ENCODE assay signal across 28 cellular contexts in the genomic region with DNA sequence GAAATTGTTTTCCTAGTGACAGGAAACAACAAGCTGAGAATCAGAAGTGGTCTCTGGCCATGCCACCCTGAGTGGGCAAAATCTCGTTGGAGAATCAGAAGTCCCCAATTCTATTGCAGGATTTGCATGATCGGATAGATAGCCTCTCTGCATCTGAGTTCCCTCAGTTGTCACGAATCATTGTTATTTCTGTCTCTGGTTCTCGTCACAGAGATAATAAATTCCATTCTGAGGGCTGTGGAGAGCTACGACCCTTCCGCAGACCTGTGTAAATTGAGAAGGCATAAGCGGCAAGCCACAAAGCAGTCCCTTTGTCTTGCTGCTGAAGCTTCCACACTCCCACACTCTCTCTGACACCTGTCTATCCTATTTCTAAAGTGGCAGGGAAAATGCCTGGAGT.
"Had no signal": no experiment of that assay in that cellular context is flagged by ENCODE, and none has a peak within 500 bp of the region (broad histone marks: within the 10 kb centered on the region; RNA-seq: fewer than 3 reads in every experiment).

No MANE protein-coding gene starts in this region.

- H3K4me3 ChIP-seq: dorsolateral prefrontal cortex, hepatocyte, left ventricle myocardium inferior, sigmoid colon, spleen, testis, uterus had no signal

- H3K27me3 Mint-ChIP-seq: activated CD4-positive, alpha-beta T cell treated with anti-CD3 and anti-CD28 coated beads, Interleukin-2, amount 10 ng/mL, durations not matched to agents 24 days and 14 days; activated CD8-positive, alpha-beta memory T cell treated with anti-CD3 and anti-CD28 coated beads, Interleukin-2, amount 10 ng/mL, durations not matched to agents 7 days and 5 days had no signal

- H3K4me2 ChIP-seq: hepatocyte had no signal

- H3K36me3 ChIP-seq: left ventricle myocardium inferior, sigmoid colon, spleen, uterus had no signal

- H3K4me3 Mint-ChIP-seq: activated CD4-positive, alpha-beta T cell treated with anti-CD3 and anti-CD28 coated beads, Interleukin-2, amount 10 ng/mL, durations not matched to agents 24 days and 14 days; activated CD8-positive, alpha-beta memory T cell treated with anti-CD3 and anti-CD28 coated beads, Interleukin-2, amount 10 ng/mL, durations not matched to agents 7 days and 5 days; activated CD8-positive, alpha-beta T cell treated with anti-CD3 and anti-CD28 coated beads for 36 hours; activated T-helper 1 cell treated with anti-CD3 and anti-CD28 coated beads, Interleukin-12 subunit alpha, Interleukin-12 subunit beta, Interleukin-2, Interleukin-4 antibody, amounts not matched to agents 30 ng/mL and 10 ng/mL and 1 ng/mL, durations not matched to agents 14 hours and 24 hours and 36 hours; central memory CD8-positive, alpha-beta T cell; effector memory CD8-positive, alpha-beta T cell; immature natural killer cell; neural crest cell had no signal

- H3K27ac Mint-ChIP-seq: activated CD4-positive, alpha-beta T cell treated with anti-CD3 and anti-CD28 coated beads, Interleukin-2, amount 10 ng/mL, durations not matched to agents 24 days and 14 days; activated CD8-positive, alpha-beta memory T cell treated with anti-CD3 and anti-CD28 coated beads, Interleukin-2, amount 10 ng/mL, durations not matched to agents 7 days and 5 days; activated CD8-positive, alpha-beta T cell treated with anti-CD3 and anti-CD28 coated beads for 36 hours; activated naive CD4-positive, alpha-beta T cell treated with anti-CD3 and anti-CD28 coated beads, Interleukin-2, amount 50 U/mL, for 72 hours; activated T-helper 1 cell treated with anti-CD3 and anti-CD28 coated beads, Interleukin-12 subunit alpha, Interleukin-12 subunit beta, Interleukin-2, Interleukin-4 antibody, amounts not matched to agents 30 ng/mL and 10 ng/mL and 1 ng/mL, durations not matched to agents 14 hours and 24 hours and 36 hours; effector memory CD8-positive, alpha-beta T cell; immature natural killer cell had no signal

- DNase-seq: activated CD4-positive, alpha-beta T cell treated with anti-CD3 and anti-CD28 coated beads, Interleukin-2, amount 10 ng/mL, durations not matched to agents 24 days and 14 days; activated CD8-positive, alpha-beta memory T cell treated with anti-CD3 and anti-CD28 coated beads, Interleukin-2, amount 10 ng/mL, durations not matched to agents 7 days and 5 days; activated CD8-positive, alpha-beta T cell treated with anti-CD3 and anti-CD28 coated beads for 36 hours; activated T-cell treated with anti-CD3 and anti-CD28 coated beads for 4 hours; dorsolateral prefrontal cortex; effector memory CD8-positive, alpha-beta T cell; foreskin melanocyte; immature natural killer cell; kidney glomerular epithelial cell; left ventricle myocardium inferior; midbrain; posterior cingulate gyrus; sigmoid colon; spleen; stimulated activated CD4-positive, alpha-beta T cell treated with anti-CD3 and anti-CD28 coated beads, Interleukin-4, amount 100 ng/mL, for 1 hour; stimulated activated naive CD4-positive, alpha-beta T cell; T-helper 2 cell; testis; trophoblast cell; uterus had no signal

- H3K27ac ChIP-seq: dorsolateral prefrontal cortex, hepatocyte, left ventricle myocardium inferior, sigmoid colon, spleen, testis, uterus, VCaP had no signal

- H3K4me1 ChIP-seq: left ventricle myocardium inferior, testis, uterus had no signal

- H3K4me1 Mint-ChIP-seq: activated CD4-positive, alpha-beta T cell treated with anti-CD3 and anti-CD28 coated beads, Interleukin-2, amount 10 ng/mL, durations not matched to agents 24 days and 14 days; activated CD8-positive, alpha-beta memory T cell treated with anti-CD3 and anti-CD28 coated beads, Interleukin-2, amount 10 ng/mL, durations not matched to agents 7 days and 5 days; central memory CD8-positive, alpha-beta T cell; immature natural killer cell had no signal

- H2AFZ ChIP-seq: hepatocyte had no signal

- H3K9me3 ChIP-seq: left ventricle myocardium inferior, sigmoid colon, spleen, testis, uterus had no signal

- H3K36me3 Mint-ChIP-seq: activated CD8-positive, alpha-beta memory T cell treated with anti-CD3 and anti-CD28 coated beads, Interleukin-2, amount 10 ng/mL, durations not matched to agents 7 days and 5 days; activated naive CD4-positive, alpha-beta T cell treated with anti-CD3 and anti-CD28 coated beads, Interleukin-2, amount 50 U/mL, for 72 hours; immature natural killer cell had no signal

- H3K9me3 Mint-ChIP-seq: activated CD4-positive, alpha-beta T cell treated with anti-CD3 and anti-CD28 coated beads, Interleukin-2, amount 10 ng/mL, durations not matched to agents 24 days and 14 days; activated CD8-positive, alpha-beta T cell treated with anti-CD3 and anti-CD28 coated beads for 36 hours; activated T-helper 1 cell treated with anti-CD3 and anti-CD28 coated beads, Interleukin-12 subunit alpha, Interleukin-12 subunit beta, Interleukin-2, Interleukin-4 antibody, amounts not matched to agents 30 ng/mL and 10 ng/mL and 1 ng/mL, durations not matched to agents 14 hours and 24 hours and 36 hours; effector memory CD8-positive, alpha-beta T cell; neural crest cell had no signal

- H3K27me3 ChIP-seq: dorsolateral prefrontal cortex, hepatocyte, sigmoid colon, spleen, testis, uterus had no signal

- ATAC-seq: activated CD4-positive, CD25-positive, alpha-beta regulatory T cell treated with anti-CD3 and anti-CD28 coated beads, Interleukin-2, amount 50 U/mL, for 24 hours; activated CD8-positive, alpha-beta memory T cell treated with anti-CD3 and anti-CD28 coated beads, Interleukin-2, amount 10 ng/mL, durations not matched to agents 7 days and 5 days; activated CD8-positive, alpha-beta T cell treated with anti-CD3 and anti-CD28 coated beads for 36 hours; activated naive CD4-positive, alpha-beta T cell treated with anti-CD3 and anti-CD28 coated beads, Interleukin-2, amount 50 U/mL, for 72 hours; effector memory CD8-positive, alpha-beta T cell; esophagus mucosa had no signal

- H3K79me2 ChIP-seq: hepatocyte had no signal
